8 cellular contexts compared by ENCODE assay signal in genomic region chr11:75946531-75947530, GRCh38.
DNase-seq lines count a peak whose midpoint lies in the region; ATAC-seq, FAIRE-seq and TF ChIP-seq lines count a peak whose summit lies in the region.

No MANE protein-coding gene starts in this region.

- H3K9me1 ChIP-seq in keratinocyte (ENCODE audit: control insufficient read depth, extremely low read depth, insufficient read depth, low read length), result no peaks in the 10 kb centered on the region

- H2AFZ ChIP-seq in keratinocyte (ENCODE audit: control insufficient read depth, low read length), result no peak overlapping the region

- no peaks in the 10 kb centered on the region for H3K9me3 ChIP-seq in WERI-Rb-1 (ENCODE audit: severe bottlenecking)
- H3K9me3 ChIP-seq in keratinocyte (ENCODE audit: control insufficient read depth, low read depth, low read length), result no peaks in the 10 kb centered on the region

- no peak overlapping the region for H3K9ac ChIP-seq in keratinocyte (ENCODE audit: control insufficient read depth, extremely low read depth, insufficient read depth, low read length)

- H3K4me2 ChIP-seq in keratinocyte (ENCODE audit: control insufficient read depth, extremely low read depth, insufficient read depth, low read depth, low read length), result no peak overlapping the region

- no peak for TF ChIP-seq RAD21 in Ishikawa (IDR thresholded peaks at IDR 0.05; ENCODE audit: low read depth)

- TF ChIP-seq CTCF in WERI-Rb-1 (IDR thresholded peaks at IDR 0.05; ENCODE audit: low read depth, low read length), result no peak
- no peak for TF ChIP-seq CTCF in keratinocyte (optimal IDR thresholded peaks at IDR 0.05 in 1 of 3, IDR thresholded peaks at IDR 0.05 in 1 of 3, conservative IDR thresholded peaks at IDR 0.05 in 1 of 3; ENCODE audit: extremely low read depth in 1 of 3, insufficient read depth in 2 of 3, low read length in 3 of 3)

- dilution Hi-C loops in keratinocyte (cut with MboI; ENCODE audit: extremely low pct_ligation_motif_present, low sequenced_read_pairs), result no loop called here

- H3K4me3 ChIP-seq in WERI-Rb-1 (ENCODE audit: low read depth, low read length) (no peak overlapping the region), keratinocyte (ENCODE audit: control insufficient read depth in 2 of 3, extremely low read depth in 1 of 3, insufficient read depth in 2 of 3, low read depth in 1 of 3, low read length in 3 of 3) (no peak overlapping the region)

- no peak for TF ChIP-seq EP300 in Ishikawa (IDR thresholded peaks at IDR 0.05; ENCODE audit: borderline replicate concordance)

- H3K4me1 ChIP-seq in keratinocyte (ENCODE audit: control insufficient read depth, extremely low read depth, insufficient read depth, low read length), result peaks cover 6% of the 10 kb centered on the region

- H3K79me2 ChIP-seq in keratinocyte (ENCODE audit: control insufficient read depth, insufficient read depth, low read length), result no peaks in the 10 kb centered on the region

- DNase-seq in Ammon's horn (ENCODE audit: low spot score), result peak; percentile 56
- peak; percentile 6 for DNase-seq in WERI-Rb-1
- no peak for DNase-seq in keratinocyte (ENCODE audit: low read depth, low spot score)
- DNase-seq in activated effector memory CD4-positive, alpha-beta T cell treated with Interleukin-2 at 50 U/mL for 16 hours, result no peak
- DNase-seq in SKM-1 (lab: John Stamatoyannopoulos, UW; ENCODE audit: unreplicated experiment), result no peak

- H4K20me1 ChIP-seq in keratinocyte (ENCODE audit: control insufficient read depth, extremely low read depth, insufficient read depth, low read length), result no peaks in the 10 kb centered on the region

- peak; percentile 23 for FAIRE-seq in keratinocyte (lab: Jason Lieb, UNC)

- no peak overlapping the region; the same call in 1 of the 2 replicates for H3K27ac ChIP-seq in WERI-Rb-1
- H3K27ac ChIP-seq in keratinocyte (ENCODE audit: control insufficient read depth, insufficient read depth, low read length), result no peak overlapping the region

- H3K27me3 ChIP-seq in WERI-Rb-1 (ENCODE audit: insufficient read depth, low read depth, severe bottlenecking) (no peaks in the 10 kb centered on the region), keratinocyte (ENCODE audit: control insufficient read depth, extremely low read depth, insufficient read depth, low read length) (no peaks in the 10 kb centered on the region)

- no peak for ATAC-seq in HG02763 (IDR thresholded peaks at IDR 0.05; ENCODE audit: unreplicated experiment)
- no peak for ATAC-seq in HG02588 (IDR thresholded peaks at IDR 0.05; ENCODE audit: unreplicated experiment)

- no peaks in the 10 kb centered on the region for H3K36me3 ChIP-seq in WERI-Rb-1
- H3K36me3 ChIP-seq in keratinocyte (ENCODE audit: control insufficient read depth in 2 of 2, extremely low read depth in 1 of 2, insufficient read depth in 2 of 2, low read length in 2 of 2), result no peaks in the 10 kb centered on the region

TF ChIP-seq in Ishikawa, 13 proteins besides CTCF, POLR2A, EP300 and RAD21:
- peak; percentile 20; the same call in 1 of the 2 replicates for TF ChIP-seq NFIC (IDR thresholded peaks at IDR 0.05)
- no peak for TF ChIP-seq TCF12 (IDR thresholded peaks at IDR 0.05; ENCODE audit: low read depth)

Comparison
In these comparisons a context has a peak if more than half of its experiments do, and no peak if none do; other contexts are left out.
1. DNase-seq: peak in Ammon's horn (single experiment) and WERI-Rb-1 (single experiment); none in keratinocyte (single experiment), activated effector memory CD4-positive, alpha-beta T cell treated with Interleukin-2 at 50 U/mL for 16 hours (single experiment) and SKM-1 (single experiment).